In the genomic region with DNA sequence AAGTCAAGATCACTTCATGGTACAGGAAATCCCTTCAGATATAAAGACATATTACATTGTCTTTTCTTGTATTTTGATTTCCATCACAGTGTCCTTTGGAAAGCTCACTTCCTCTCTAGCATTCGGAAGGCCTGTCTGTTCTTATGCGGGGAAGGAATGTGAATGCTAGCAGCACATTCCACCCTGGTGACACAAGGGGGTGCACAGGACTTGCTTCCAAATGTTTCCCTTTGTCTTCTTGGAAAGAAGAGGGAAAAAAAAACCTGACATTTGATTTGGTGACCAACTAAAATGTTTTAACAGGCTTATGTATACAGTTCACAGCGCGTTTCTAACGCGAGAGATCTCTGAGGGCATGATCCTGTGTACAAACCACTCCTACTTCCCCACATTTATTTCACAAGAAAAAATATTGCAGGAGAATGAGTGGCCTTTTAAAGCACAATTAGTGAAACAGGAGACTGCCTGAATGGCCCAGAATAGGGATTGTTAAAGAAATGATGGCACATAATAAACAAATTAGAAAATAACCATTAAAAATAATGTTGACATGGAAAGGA, we compare ENCODE assay signal across 8 cellular contexts.
DNase-seq lines count a peak whose midpoint lies in the region; ATAC-seq and TF ChIP-seq lines count a peak whose summit lies in the region.

No MANE protein-coding gene starts in this region.

- no peaks in the 10 kb centered on the region for H3K36me3 Mint-ChIP-seq in naive thymus-derived CD8-positive, alpha-beta T cell

- H3K4me3 ChIP-seq in adipocyte (ENCODE audit: low read length), result peak overlapping the region; percentile 65

- no peaks in the 10 kb centered on the region for H3K36me3 ChIP-seq in adipocyte (ENCODE audit: control insufficient read depth, insufficient read depth, low read length, severe bottlenecking)

- TF ChIP-seq CTCF in GM10248 (IDR thresholded peaks at IDR 0.05; ENCODE audit: control extremely low read depth, extremely low read depth, low read depth, missing control alignments), result no peak

- H3K4me1 Mint-ChIP-seq in naive thymus-derived CD8-positive, alpha-beta T cell, result no peaks in the 10 kb centered on the region

- H3K4me1 ChIP-seq in adipocyte (ENCODE audit: control insufficient read depth, insufficient read depth, low read length), result peaks cover 19% of the 10 kb centered on the region

- no peaks in the 10 kb centered on the region for H3K9me3 Mint-ChIP-seq in naive thymus-derived CD8-positive, alpha-beta T cell

- CTCF ChIA-PET in GM10248 (lab: Yijun Ruan, JAX), result no interaction called here

- H3K9me3 ChIP-seq in adipocyte (ENCODE audit: control insufficient read depth, low read length), result no peaks in the 10 kb centered on the region

- ATAC-seq in GM18519 (IDR thresholded peaks at IDR 0.05; ENCODE audit: low FRiP score, unreplicated experiment), result no peak
- ATAC-seq in naive thymus-derived CD8-positive, alpha-beta T cell, result no peak

- no peaks in the 10 kb centered on the region for H3K27me3 ChIP-seq in adipocyte (replicated peaks; ENCODE audit: control insufficient read depth, insufficient read depth, low read length)

- peaks cover 0 to 9% (median 5%) of the 10 kb centered on the region in 5 donors for H3K27me3 Mint-ChIP-seq in naive thymus-derived CD8-positive, alpha-beta T cell

- H3K27ac Mint-ChIP-seq in naive thymus-derived CD8-positive, alpha-beta T cell, result no peak overlapping the region

- no peak overlapping the region for H3K4me3 Mint-ChIP-seq in naive thymus-derived CD8-positive, alpha-beta T cell

- DNase-seq in DMS53 (lab: John Stamatoyannopoulos, UW), result peak; percentile 8
- no peak for DNase-seq in DMS53 treated with DMSO at 0.1 percent for 48 hours (lab: John Stamatoyannopoulos, UW; ENCODE audit: unreplicated experiment)
- peak; percentile 50 for DNase-seq in adipocyte (ENCODE audit: low read depth)
- DNase-seq in iPS DF 4.7 (ENCODE audit: extremely low read depth, low spot score), result peak; percentile 82
- peak; percentile 75 for DNase-seq in superior temporal gyrus (ENCODE audit: extremely low spot score)
- no peak for DNase-seq in naive thymus-derived CD8-positive, alpha-beta T cell
- no peak for DNase-seq in GM10248 (ENCODE audit: extremely low spot score)

- peak overlapping the region; percentile 59 for H3K9ac ChIP-seq in adipocyte (ENCODE audit: low read length)

- POLR2A ChIA-PET in naive thymus-derived CD8-positive, alpha-beta T cell (lab: Charles Lee), result no interaction called here
- POLR2A ChIA-PET in GM10248 (lab: Yijun Ruan, JAX), result no interaction called here

Comparison
In these comparisons a context has a peak if more than half of its experiments do, and no peak if none do; other contexts are left out.
1. DNase-seq: peak in DMS53 (single experiment), adipocyte (single experiment), iPS DF 4.7 (single experiment) and superior temporal gyrus (single experiment); none in DMS53 treated with DMSO at 0.1 percent for 48 hours (single experiment), naive thymus-derived CD8-positive, alpha-beta T cell (0 of 10) and GM10248 (single experiment).